19 cellular contexts compared by ENCODE assay signal in the genomic region with DNA sequence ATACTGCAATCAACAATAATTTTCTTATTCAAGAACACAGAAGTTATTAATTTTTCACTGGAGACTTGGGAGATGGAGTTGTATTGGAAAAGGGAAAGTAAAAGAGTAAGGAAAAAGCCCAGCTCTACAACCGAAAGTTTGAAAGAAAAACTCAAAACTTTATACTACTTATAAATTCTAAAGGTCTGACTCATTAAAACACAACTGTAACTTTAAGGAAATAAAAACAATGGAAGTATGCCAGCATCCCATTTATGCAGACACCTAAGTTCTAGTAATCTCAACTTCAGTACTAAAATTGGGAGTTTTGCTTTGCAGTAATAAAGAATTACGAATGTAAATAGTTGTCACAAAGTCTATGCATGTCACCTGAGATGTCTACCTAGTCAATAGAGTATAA.
A peak's percentile ranks its signal among the peaks of the same experiment; 100 is the strongest.
DNase-seq lines count a peak whose midpoint lies in the region; ATAC-seq, FAIRE-seq and TF ChIP-seq lines count a peak whose summit lies in the region.
"Had no signal": no experiment of that assay in that cellular context is flagged by ENCODE, and none has a peak within 500 bp of the region (broad histone marks: within the 10 kb centered on the region; RNA-seq: fewer than 3 reads in every experiment).

No MANE protein-coding gene starts in this region.

- TF ChIP-seq CTCF in bronchial epithelial cell (IDR thresholded peaks at IDR 0.05; ENCODE audit: insufficient read depth, low read length, severe bottlenecking), result no peak
- no peak for TF ChIP-seq CTCF in foreskin keratinocyte (conservative IDR thresholded peaks at IDR 0.05)

- DNase-seq in HS-5 (ENCODE audit: low read depth) (peak; percentile 22), bronchial epithelial cell (ENCODE audit: low read depth) (peak; percentile 33), foreskin keratinocyte (peak in 1 of 2 donors; percentile 28), stromal cell of bone marrow (ENCODE audit: low read depth) (peak; percentile 6)
- no peak for DNase-seq in activated T-cell treated with anti-CD3 and anti-CD28 coated beads, Interleukin-2, amount 50 U/mL, for 1 hour
- DNase-seq: activated CD8-positive, alpha-beta T cell treated with anti-CD3 and anti-CD28 coated beads, Interleukin-2, amount 10 ng/mL, durations not matched to agents 7 days and 5 days; activated naive CD8-positive, alpha-beta T cell treated with anti-CD3 and anti-CD28 coated beads, Interleukin-2, amount 50 U/mL, for 24 hours; CD4-positive, alpha-beta memory T cell; colonic mucosa; erythroblast; left lung; NCI-H446; pancreas; stimulated activated naive CD4-positive, alpha-beta T cell; WERI-Rb-1 had no signal

- no peak for FAIRE-seq in bronchial epithelial cell (lab: Jason Lieb, UNC)
- FAIRE-seq: H54, pancreas had no signal

- peaks cover 6% of the 10 kb centered on the region for H3K4me1 ChIP-seq in foreskin keratinocyte
- H3K4me1 ChIP-seq: colonic mucosa, left lung, pancreas had no signal

- peak; percentile 21 for ATAC-seq in foreskin keratinocyte
- ATAC-seq in HG02759 (IDR thresholded peaks at IDR 0.05; ENCODE audit: unreplicated experiment), result no peak
- no peak for ATAC-seq in HG03139 (IDR thresholded peaks at IDR 0.05; ENCODE audit: unreplicated experiment)
- ATAC-seq: activated CD8-positive, alpha-beta T cell treated with anti-CD3 and anti-CD28 coated beads, Interleukin-2, amount 10 ng/mL, durations not matched to agents 7 days and 5 days; activated naive CD8-positive, alpha-beta T cell treated with anti-CD3 and anti-CD28 coated beads, Interleukin-2, amount 50 U/mL, for 24 hours; left lung; pancreas; Right ventricle myocardium inferior had no signal

- no peak overlapping the region for H3K27ac ChIP-seq in foreskin keratinocyte
- H3K27ac ChIP-seq: colonic mucosa, left lung, pancreas, WERI-Rb-1 had no signal

- peaks cover 9% of the 10 kb centered on the region for H3K36me3 ChIP-seq in bronchial epithelial cell (ENCODE audit: control insufficient read depth, insufficient read depth, low read length)

- H3K27me3 ChIP-seq in bronchial epithelial cell (ENCODE audit: control insufficient read depth, insufficient read depth, low read length) (no peaks in the 10 kb centered on the region), foreskin keratinocyte (no peaks in the 10 kb centered on the region)
- H3K27me3 ChIP-seq: colonic mucosa, left lung, pancreas had no signal

- no peak overlapping the region for H3K4me3 ChIP-seq in bronchial epithelial cell (ENCODE audit: low read depth, low read length)
- H3K4me3 ChIP-seq: colonic mucosa, left lung, pancreas had no signal
